In the genomic region with DNA sequence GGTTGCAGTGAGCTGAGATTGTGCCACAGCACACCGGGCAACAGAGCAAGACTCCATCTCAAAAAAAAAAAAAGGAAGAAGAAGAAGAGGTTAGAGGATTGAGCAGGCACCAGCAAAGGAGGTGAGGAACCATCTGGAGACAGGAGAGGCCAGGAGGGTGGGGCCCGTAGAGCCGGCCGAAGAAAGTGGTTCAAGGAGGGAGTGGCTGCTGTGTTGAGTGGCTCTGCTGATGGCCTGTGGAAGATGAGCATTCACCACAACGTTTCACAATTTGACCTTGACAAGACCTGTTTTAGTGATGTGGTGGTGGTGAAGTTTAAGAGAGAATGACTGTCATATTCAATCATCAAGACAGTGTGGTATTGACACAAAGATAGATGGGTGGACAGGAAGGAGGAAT, we compare ENCODE assay signal across 1 cellular context.
TF ChIP-seq lines count a peak whose summit lies in the region.

No MANE protein-coding gene starts in this region.

TF ChIP-seq in SK-N-SH treated with all-trans-retinoic acid at 6 μM for 48 hours, 23 proteins besides CTCF, POLR2A, EP300 and RAD21 (continued from another document):
- TF ChIP-seq TCF4 (CRISPR knock-in tag; IDR thresholded peaks at IDR 0.05; ENCODE audit: borderline replicate concordance) (no peak), GLIS3 (CRISPR knock-in tag; IDR thresholded peaks at IDR 0.05) (no peak), ZNF8 (CRISPR knock-in tag; IDR thresholded peaks at IDR 0.05) (no peak), ZNF565 (CRISPR knock-in tag; conservative IDR thresholded peaks at IDR 0.05; ENCODE audit: low read depth) (no peak), OSR1 (CRISPR knock-in tag; IDR thresholded peaks at IDR 0.05) (no peak), ZNF70 (CRISPR knock-in tag; IDR thresholded peaks at IDR 0.05) (no peak), TOX (CRISPR knock-in tag; IDR thresholded peaks at IDR 0.05; ENCODE audit: borderline replicate concordance) (no peak)
